In the genomic region with DNA sequence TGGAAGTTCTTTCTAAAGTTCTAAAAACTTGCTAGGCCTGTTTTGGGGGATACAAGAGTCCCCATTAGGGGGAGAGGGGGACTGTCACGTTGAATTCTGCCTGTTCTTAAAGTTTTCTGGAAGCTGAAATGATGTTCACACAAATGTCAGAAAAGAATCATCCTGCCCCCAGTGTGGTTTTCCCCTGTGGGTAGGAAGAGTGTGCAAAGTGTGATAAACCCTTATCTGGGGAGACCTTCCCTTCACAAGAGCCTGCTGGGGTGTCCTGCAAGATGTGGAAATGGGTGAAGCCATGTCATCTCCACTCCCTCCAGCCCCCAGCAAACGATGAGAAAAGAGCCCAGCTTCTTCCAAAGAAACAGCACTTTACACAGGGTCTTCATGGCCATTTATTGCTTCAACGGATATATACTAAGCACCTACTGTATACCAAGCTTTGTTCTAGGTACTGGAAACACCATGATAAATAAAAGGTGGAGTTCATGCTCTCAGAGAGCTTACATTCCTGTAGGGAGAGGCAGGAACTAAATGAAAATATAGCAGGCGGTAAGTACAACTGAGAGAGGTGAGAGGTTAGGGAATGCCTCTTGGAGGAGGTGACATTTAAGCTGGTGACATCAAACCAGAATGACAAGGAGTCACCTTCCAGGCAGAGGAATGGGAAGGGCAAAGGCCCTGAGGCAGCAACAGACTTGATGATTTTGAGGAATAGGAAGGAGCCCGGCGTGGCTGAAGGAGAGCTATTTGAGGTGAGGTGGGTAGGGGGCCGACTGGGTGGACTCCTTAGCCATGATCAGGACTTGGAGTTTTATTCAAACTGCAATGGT, we compare ENCODE assay signal across 1 cellular context.
A peak's percentile ranks its signal among the peaks of the same experiment; 100 is the strongest.
TF ChIP-seq lines count a peak whose summit lies in the region.

No MANE protein-coding gene starts in this region.

TF ChIP-seq in K562, 482 proteins besides CTCF, POLR2A, EP300 and RAD21 (continued from another document and continues in another):
- TF ChIP-seq SMARCC2 (IDR thresholded peaks at IDR 0.05; ENCODE audit: low read depth) (peak; percentile 97), NR2C1 (IDR thresholded peaks at IDR 0.05) (peak; percentile 73; the same call in 1 of the 2 replicates), NR2C1 (tag; IDR thresholded peaks at IDR 0.05) (peak; percentile 59), TAF1 (IDR thresholded peaks at IDR 0.05; ENCODE audit: control insufficient read depth, extremely low read depth, insufficient read depth, low read length, severe bottlenecking) (peak; percentile 70), NCOA4 (IDR thresholded peaks at IDR 0.05; ENCODE audit: partially characterized antibody) (peak; percentile 6), TAF15 (IDR thresholded peaks at IDR 0.05; ENCODE audit: low read depth, low read length) (no peak), NCOA1 (IDR thresholded peaks at IDR 0.05; ENCODE audit: low read depth) (peak; percentile 86), SMAD3 (CRISPR knock-in tag; conservative IDR thresholded peaks at IDR 0.05) (peak; percentile 92), MAZ (CRISPR knock-in tag; conservative IDR thresholded peaks at IDR 0.05 in 1 of 2, IDR thresholded peaks at IDR 0.05 in 1 of 2) (peak; percentile 87 to 94), TCFL5 (CRISPR knock-in tag; conservative IDR thresholded peaks at IDR 0.05) (0 out of 2 replicates have a peak, but pooled peaks have one; percentile 34), STAT5B (CRISPR knock-in tag; IDR thresholded peaks at IDR 0.05) (no peak), ZNF780A (CRISPR knock-in tag; IDR thresholded peaks at IDR 0.05) (no peak), NR2C2 (CRISPR knock-in tag; IDR thresholded peaks at IDR 0.05) (no peak), NR2C2 (tag; IDR thresholded peaks at IDR 0.05) (peak; percentile 74), SMAD4 (CRISPR knock-in tag; conservative IDR thresholded peaks at IDR 0.05) (peak; percentile 70), HDAC1 (IDR thresholded peaks at IDR 0.05) (peak in 1 of 2 experiments; percentile 88; a peak in 2 of 4 replicates), TAF9B (IDR thresholded peaks at IDR 0.05; ENCODE audit: partially characterized antibody) (peak; percentile 60), ZKSCAN8 (CRISPR knock-in tag; IDR thresholded peaks at IDR 0.05) (peak; percentile 99), POLR2G (IDR thresholded peaks at IDR 0.05; ENCODE audit: low read depth, low read length) (no peak), RNF2 (IDR thresholded peaks at IDR 0.05) (peak; percentile 97), SMAD1 (IDR thresholded peaks at IDR 0.05; ENCODE audit: low read depth, low read length, partially characterized antibody) (peak; percentile 90), HIVEP1 (CRISPR knock-in tag; IDR thresholded peaks at IDR 0.05) (peak; percentile 69; the same call in 1 of the 2 replicates), ZFP36 (IDR thresholded peaks at IDR 0.05; ENCODE audit: low read depth, low read length, partially characterized antibody) (peak; percentile 74), ZNF263 (CRISPR knock-in tag; IDR thresholded peaks at IDR 0.05; ENCODE audit: borderline replicate concordance) (no peak), C11orf30 (IDR thresholded peaks at IDR 0.05; ENCODE audit: low read depth) (0 out of 2 replicates have a peak, but pooled peaks have one; percentile 15), OTX1 (CRISPR knock-in tag; IDR thresholded peaks at IDR 0.05) (0 out of 2 replicates have a peak, but pooled peaks have one; percentile 50), FOXJ3 (CRISPR knock-in tag; IDR thresholded peaks at IDR 0.05) (no peak), GTF2F1 (IDR thresholded peaks at IDR 0.05; ENCODE audit: low read depth, low read length) (no peak), RCOR1 (IDR thresholded peaks at IDR 0.05; ENCODE audit: borderline replicate concordance in 1 of 2, low read depth in 2 of 2, low read length in 2 of 2) (peak in 1 of 2 experiments; percentile 93; a peak in 3 of 4 replicates), FOXJ2 (tag; IDR thresholded peaks at IDR 0.05) (peak; percentile 84; the same call in 1 of the 2 replicates), SAP30 (IDR thresholded peaks at IDR 0.05; ENCODE audit: borderline replicate concordance, insufficient read depth, low read depth, low read length, poor library complexity, severe bottlenecking) (peak; percentile 36)
- TF ChIP-seq, protein P1, sequence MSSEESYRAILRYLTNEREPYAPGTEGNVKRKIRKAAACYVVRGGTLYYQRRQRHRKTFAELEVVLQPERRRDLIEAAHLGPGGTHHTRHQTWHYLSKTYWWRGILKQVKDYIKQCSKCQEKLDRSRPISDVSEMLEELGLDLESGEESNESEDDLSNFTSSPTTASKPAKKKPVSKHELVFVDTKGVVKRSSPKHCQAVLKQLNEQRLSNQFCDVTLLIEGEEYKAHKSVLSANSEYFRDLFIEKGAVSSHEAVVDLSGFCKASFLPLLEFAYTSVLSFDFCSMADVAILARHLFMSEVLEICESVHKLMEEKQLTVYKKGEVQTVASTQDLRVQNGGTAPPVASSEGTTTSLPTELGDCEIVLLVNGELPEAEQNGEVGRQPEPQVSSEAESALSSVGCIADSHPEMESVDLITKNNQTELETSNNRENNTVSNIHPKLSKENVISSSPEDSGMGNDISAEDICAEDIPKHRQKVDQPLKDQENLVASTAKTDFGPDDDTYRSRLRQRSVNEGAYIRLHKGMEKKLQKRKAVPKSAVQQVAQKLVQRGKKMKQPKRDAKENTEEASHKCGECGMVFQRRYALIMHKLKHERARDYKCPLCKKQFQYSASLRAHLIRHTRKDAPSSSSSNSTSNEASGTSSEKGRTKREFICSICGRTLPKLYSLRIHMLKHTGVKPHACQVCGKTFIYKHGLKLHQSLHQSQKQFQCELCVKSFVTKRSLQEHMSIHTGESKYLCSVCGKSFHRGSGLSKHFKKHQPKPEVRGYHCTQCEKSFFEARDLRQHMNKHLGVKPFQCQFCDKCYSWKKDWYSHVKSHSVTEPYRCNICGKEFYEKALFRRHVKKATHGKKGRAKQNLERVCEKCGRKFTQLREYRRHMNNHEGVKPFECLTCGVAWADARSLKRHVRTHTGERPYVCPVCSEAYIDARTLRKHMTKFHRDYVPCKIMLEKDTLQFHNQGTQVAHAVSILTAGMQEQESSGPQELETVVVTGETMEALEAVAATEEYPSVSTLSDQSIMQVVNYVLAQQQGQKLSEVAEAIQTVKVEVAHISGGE (CRISPR knock-in tag; IDR thresholded peaks at IDR 0.05), result peak in 1 of 3 experiments; percentile 75; a peak in 2 of 6 replicates
- TF ChIP-seq, protein P2, sequence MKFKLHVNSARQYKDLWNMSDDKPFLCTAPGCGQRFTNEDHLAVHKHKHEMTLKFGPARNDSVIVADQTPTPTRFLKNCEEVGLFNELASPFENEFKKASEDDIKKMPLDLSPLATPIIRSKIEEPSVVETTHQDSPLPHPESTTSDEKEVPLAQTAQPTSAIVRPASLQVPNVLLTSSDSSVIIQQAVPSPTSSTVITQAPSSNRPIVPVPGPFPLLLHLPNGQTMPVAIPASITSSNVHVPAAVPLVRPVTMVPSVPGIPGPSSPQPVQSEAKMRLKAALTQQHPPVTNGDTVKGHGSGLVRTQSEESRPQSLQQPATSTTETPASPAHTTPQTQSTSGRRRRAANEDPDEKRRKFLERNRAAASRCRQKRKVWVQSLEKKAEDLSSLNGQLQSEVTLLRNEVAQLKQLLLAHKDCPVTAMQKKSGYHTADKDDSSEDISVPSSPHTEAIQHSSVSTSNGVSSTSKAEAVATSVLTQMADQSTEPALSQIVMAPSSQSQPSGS (CRISPR knock-in tag; IDR thresholded peaks at IDR 0.05), result no peak
- TF ChIP-seq, protein P3, sequence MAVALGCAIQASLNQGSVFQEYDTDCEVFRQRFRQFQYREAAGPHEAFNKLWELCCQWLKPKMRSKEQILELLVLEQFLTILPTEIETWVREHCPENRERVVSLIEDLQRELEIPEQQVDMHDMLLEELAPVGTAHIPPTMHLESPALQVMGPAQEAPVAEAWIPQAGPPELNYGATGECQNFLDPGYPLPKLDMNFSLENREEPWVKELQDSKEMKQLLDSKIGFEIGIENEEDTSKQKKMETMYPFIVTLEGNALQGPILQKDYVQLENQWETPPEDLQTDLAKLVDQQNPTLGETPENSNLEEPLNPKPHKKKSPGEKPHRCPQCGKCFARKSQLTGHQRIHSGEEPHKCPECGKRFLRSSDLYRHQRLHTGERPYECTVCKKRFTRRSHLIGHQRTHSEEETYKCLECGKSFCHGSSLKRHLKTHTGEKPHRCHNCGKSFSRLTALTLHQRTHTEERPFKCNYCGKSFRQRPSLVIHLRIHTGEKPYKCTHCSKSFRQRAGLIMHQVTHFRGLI (CRISPR knock-in tag; IDR thresholded peaks at IDR 0.05), result peak; percentile 79; the same call in 1 of the 2 replicates
- TF ChIP-seq, protein P4, sequence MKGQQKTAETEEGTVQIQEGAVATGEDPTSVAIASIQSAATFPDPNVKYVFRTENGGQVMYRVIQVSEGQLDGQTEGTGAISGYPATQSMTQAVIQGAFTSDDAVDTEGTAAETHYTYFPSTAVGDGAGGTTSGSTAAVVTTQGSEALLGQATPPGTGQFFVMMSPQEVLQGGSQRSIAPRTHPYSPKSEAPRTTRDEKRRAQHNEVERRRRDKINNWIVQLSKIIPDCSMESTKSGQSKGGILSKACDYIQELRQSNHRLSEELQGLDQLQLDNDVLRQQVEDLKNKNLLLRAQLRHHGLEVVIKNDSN (CRISPR knock-in tag; IDR thresholded peaks at IDR 0.05), result no peak
- TF ChIP-seq, protein P5, sequence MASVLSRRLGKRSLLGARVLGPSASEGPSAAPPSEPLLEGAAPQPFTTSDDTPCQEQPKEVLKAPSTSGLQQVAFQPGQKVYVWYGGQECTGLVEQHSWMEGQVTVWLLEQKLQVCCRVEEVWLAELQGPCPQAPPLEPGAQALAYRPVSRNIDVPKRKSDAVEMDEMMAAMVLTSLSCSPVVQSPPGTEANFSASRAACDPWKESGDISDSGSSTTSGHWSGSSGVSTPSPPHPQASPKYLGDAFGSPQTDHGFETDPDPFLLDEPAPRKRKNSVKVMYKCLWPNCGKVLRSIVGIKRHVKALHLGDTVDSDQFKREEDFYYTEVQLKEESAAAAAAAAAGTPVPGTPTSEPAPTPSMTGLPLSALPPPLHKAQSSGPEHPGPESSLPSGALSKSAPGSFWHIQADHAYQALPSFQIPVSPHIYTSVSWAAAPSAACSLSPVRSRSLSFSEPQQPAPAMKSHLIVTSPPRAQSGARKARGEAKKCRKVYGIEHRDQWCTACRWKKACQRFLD (CRISPR knock-in tag; IDR thresholded peaks at IDR 0.05), result peak; percentile 94; the same call in 1 of the 2 replicates
- TF ChIP-seq, protein P6, sequence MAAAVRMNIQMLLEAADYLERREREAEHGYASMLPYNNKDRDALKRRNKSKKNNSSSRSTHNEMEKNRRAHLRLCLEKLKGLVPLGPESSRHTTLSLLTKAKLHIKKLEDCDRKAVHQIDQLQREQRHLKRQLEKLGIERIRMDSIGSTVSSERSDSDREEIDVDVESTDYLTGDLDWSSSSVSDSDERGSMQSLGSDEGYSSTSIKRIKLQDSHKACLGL (CRISPR knock-in tag; IDR thresholded peaks at IDR 0.05; ENCODE audit: borderline replicate concordance, poor library complexity, severe bottlenecking), result no peak
- TF ChIP-seq, protein P7, sequence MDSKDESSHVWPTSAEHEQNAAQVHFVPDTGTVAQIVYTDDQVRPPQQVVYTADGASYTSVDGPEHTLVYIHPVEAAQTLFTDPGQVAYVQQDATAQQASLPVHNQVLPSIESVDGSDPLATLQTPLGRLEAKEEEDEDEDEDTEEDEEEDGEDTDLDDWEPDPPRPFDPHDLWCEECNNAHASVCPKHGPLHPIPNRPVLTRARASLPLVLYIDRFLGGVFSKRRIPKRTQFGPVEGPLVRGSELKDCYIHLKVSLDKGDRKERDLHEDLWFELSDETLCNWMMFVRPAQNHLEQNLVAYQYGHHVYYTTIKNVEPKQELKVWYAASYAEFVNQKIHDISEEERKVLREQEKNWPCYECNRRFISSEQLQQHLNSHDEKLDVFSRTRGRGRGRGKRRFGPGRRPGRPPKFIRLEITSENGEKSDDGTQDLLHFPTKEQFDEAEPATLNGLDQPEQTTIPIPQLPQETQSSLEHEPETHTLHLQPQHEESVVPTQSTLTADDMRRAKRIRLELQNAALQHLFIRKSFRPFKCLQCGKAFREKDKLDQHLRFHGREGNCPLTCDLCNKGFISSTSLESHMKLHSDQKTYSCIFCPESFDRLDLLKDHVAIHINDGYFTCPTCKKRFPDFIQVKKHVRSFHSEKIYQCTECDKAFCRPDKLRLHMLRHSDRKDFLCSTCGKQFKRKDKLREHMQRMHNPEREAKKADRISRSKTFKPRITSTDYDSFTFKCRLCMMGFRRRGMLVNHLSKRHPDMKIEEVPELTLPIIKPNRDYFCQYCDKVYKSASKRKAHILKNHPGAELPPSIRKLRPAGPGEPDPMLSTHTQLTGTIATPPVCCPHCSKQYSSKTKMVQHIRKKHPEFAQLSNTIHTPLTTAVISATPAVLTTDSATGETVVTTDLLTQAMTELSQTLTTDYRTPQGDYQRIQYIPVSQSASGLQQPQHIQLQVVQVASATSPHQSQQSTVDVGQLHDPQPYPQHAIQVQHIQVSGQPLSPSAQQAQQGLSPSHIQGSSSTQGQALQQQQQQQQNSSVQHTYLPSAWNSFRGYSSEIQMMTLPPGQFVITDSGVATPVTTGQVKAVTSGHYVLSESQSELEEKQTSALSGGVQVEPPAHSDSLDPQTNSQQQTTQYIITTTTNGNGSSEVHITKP (IDR thresholded peaks at IDR 0.05; ENCODE audit: partially characterized antibody), result peak; percentile 77
- TF ChIP-seq, protein P8, sequence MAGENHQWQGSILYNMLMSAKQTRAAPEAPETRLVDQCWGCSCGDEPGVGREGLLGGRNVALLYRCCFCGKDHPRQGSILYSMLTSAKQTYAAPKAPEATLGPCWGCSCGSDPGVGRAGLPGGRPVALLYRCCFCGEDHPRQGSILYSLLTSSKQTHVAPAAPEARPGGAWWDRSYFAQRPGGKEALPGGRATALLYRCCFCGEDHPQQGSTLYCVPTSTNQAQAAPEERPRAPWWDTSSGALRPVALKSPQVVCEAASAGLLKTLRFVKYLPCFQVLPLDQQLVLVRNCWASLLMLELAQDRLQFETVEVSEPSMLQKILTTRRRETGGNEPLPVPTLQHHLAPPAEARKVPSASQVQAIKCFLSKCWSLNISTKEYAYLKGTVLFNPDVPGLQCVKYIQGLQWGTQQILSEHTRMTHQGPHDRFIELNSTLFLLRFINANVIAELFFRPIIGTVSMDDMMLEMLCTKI (IDR thresholded peaks at IDR 0.05; ENCODE audit: partially characterized antibody), result no peak
- TF ChIP-seq, protein P9, sequence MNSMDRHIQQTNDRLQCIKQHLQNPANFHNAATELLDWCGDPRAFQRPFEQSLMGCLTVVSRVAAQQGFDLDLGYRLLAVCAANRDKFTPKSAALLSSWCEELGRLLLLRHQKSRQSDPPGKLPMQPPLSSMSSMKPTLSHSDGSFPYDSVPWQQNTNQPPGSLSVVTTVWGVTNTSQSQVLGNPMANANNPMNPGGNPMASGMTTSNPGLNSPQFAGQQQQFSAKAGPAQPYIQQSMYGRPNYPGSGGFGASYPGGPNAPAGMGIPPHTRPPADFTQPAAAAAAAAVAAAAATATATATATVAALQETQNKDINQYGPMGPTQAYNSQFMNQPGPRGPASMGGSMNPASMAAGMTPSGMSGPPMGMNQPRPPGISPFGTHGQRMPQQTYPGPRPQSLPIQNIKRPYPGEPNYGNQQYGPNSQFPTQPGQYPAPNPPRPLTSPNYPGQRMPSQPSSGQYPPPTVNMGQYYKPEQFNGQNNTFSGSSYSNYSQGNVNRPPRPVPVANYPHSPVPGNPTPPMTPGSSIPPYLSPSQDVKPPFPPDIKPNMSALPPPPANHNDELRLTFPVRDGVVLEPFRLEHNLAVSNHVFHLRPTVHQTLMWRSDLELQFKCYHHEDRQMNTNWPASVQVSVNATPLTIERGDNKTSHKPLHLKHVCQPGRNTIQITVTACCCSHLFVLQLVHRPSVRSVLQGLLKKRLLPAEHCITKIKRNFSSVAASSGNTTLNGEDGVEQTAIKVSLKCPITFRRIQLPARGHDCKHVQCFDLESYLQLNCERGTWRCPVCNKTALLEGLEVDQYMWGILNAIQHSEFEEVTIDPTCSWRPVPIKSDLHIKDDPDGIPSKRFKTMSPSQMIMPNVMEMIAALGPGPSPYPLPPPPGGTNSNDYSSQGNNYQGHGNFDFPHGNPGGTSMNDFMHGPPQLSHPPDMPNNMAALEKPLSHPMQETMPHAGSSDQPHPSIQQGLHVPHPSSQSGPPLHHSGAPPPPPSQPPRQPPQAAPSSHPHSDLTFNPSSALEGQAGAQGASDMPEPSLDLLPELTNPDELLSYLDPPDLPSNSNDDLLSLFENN (IDR thresholded peaks at IDR 0.05; ENCODE audit: low read depth in 2 of 2, low read length in 2 of 2), result peak in 1 of 2 experiments; percentile 96; a peak in 2 of 4 replicates
